In genomic region chr19:18251587-18252369, GRCh38 we compare ENCODE assay signal across 8 cellular contexts. TPM values are rescaled to one million over a fixed set of nuclear protein-coding genes. Genes with fewer than 3 reads are reported as not detected.
DNase-seq lines count a peak whose midpoint lies in the region; ATAC-seq lines count a peak whose summit lies in the region.

No MANE protein-coding gene starts in this region.

- peak; percentile 75 for ATAC-seq in CD4-positive, CD25-positive, alpha-beta regulatory T cell (ENCODE audit: low read depth in 2 of 2)
- peak; percentile 57 for ATAC-seq in esophagus mucosa
- ATAC-seq in naive thymus-derived CD8-positive, alpha-beta T cell: peak; percentile 82 to 89
- ATAC-seq in stimulated activated naive B cell treated with anti-CD40 and anti-IgM and Interleukin-4, amounts not matched to agents 10 μg/mL and 1 μg/mL and 100 μg/mL, for 72 hours (replicated peaks): peak; percentile 79
- ATAC-seq in HG03460 (IDR thresholded peaks at IDR 0.05; ENCODE audit: unreplicated experiment): no peak

- H3K27ac Mint-ChIP-seq in CD4-positive, CD25-positive, alpha-beta regulatory T cell: peak overlapping the region in 2 of 3 donors; percentile 11 to 71
- H3K27ac Mint-ChIP-seq in naive thymus-derived CD8-positive, alpha-beta T cell: peak overlapping the region in 1 of 10 donors; percentile 54
- peak overlapping the region; percentile 63 for H3K27ac Mint-ChIP-seq in stimulated activated naive B cell treated with anti-CD40 and anti-IgM and Interleukin-4, amounts not matched to agents 10 μg/mL and 1 μg/mL and 100 μg/mL, for 72 hours

- no peaks in the 10 kb centered on the region for H3K27me3 ChIP-seq in CD4-positive, CD25-positive, alpha-beta regulatory T cell (ENCODE audit: control insufficient read depth, insufficient read depth, low read length)
- peaks cover 39% of the 10 kb centered on the region for H3K27me3 ChIP-seq in NT2/D1 (ENCODE audit: insufficient read depth, insufficient read length)

- POLR2A ChIA-PET in naive thymus-derived CD8-positive, alpha-beta T cell (lab: Charles Lee): interaction anchor here (0.5 to 5.9 kb wide), 7 partner anchors 12 to 90 kb away, joined by 3 to 44 read pairs (median 4); partner anchors contain the start of genes JUND and MPV17L2

- H3K4me3 ChIP-seq in CD4-positive, CD25-positive, alpha-beta regulatory T cell (ENCODE audit: low read depth, low read length): no peak overlapping the region
- no peak overlapping the region for H3K4me3 ChIP-seq in NT2/D1 (ENCODE audit: insufficient read length, low read depth)

- no peak overlapping the region for H3K27ac ChIP-seq in CD4-positive, CD25-positive, alpha-beta regulatory T cell (ENCODE audit: insufficient read depth, low read length, poor library complexity, severe bottlenecking)

- H3K9me3 ChIP-seq in CD4-positive, CD25-positive, alpha-beta regulatory T cell (ENCODE audit: control insufficient read depth in 2 of 2, low read length in 2 of 2): no peaks in the 10 kb centered on the region
- H3K9me3 ChIP-seq in NT2/D1 (ENCODE audit: insufficient read depth, low read length): peaks cover 5% of the 10 kb centered on the region; the same call in 1 of the 2 replicates

- peaks cover 0 to 7% (median 6%) of the 10 kb centered on the region in 4 donors for H3K4me1 Mint-ChIP-seq in CD4-positive, CD25-positive, alpha-beta regulatory T cell
- H3K4me1 Mint-ChIP-seq in naive thymus-derived CD8-positive, alpha-beta T cell: peaks cover 4 to 20% (median 13%) of the 10 kb centered on the region in 4 donors
- peaks cover 26 to 38% of the 10 kb centered on the region in 2 donors for H3K4me1 Mint-ChIP-seq in stimulated activated naive B cell treated with anti-CD40 and anti-IgM and Interleukin-4, amounts not matched to agents 10 μg/mL and 1 μg/mL and 100 μg/mL, for 72 hours

- no peaks in the 10 kb centered on the region for H3K36me3 Mint-ChIP-seq in CD4-positive, CD25-positive, alpha-beta regulatory T cell
- H3K36me3 Mint-ChIP-seq in naive thymus-derived CD8-positive, alpha-beta T cell: no peaks in the 10 kb centered on the region
- no peaks in the 10 kb centered on the region for H3K36me3 Mint-ChIP-seq in stimulated activated naive B cell treated with anti-CD40 and anti-IgM and Interleukin-4, amounts not matched to agents 10 μg/mL and 1 μg/mL and 100 μg/mL, for 72 hours

- H3K27me3 Mint-ChIP-seq in CD4-positive, CD25-positive, alpha-beta regulatory T cell: peaks cover 23% of the 10 kb centered on the region
- peaks cover 16 to 43% (median 27%) of the 10 kb centered on the region in 5 donors for H3K27me3 Mint-ChIP-seq in naive thymus-derived CD8-positive, alpha-beta T cell
- peaks cover 24 to 47% of the 10 kb centered on the region in 2 donors for H3K27me3 Mint-ChIP-seq in stimulated activated naive B cell treated with anti-CD40 and anti-IgM and Interleukin-4, amounts not matched to agents 10 μg/mL and 1 μg/mL and 100 μg/mL, for 72 hours

- peaks cover 0 to 2% (median 0%) of the 10 kb centered on the region in 7 donors for H3K9me3 Mint-ChIP-seq in CD4-positive, CD25-positive, alpha-beta regulatory T cell
- no peaks in the 10 kb centered on the region for H3K9me3 Mint-ChIP-seq in naive thymus-derived CD8-positive, alpha-beta T cell
- no peaks in the 10 kb centered on the region for H3K9me3 Mint-ChIP-seq in stimulated activated naive B cell treated with anti-CD40 and anti-IgM and Interleukin-4, amounts not matched to agents 10 μg/mL and 1 μg/mL and 100 μg/mL, for 72 hours

- peak overlapping the region; percentile 23 for H3K9ac ChIP-seq in NT2/D1 (ENCODE audit: insufficient read length, low read depth)

- DNase-seq in CD4-positive, CD25-positive, alpha-beta regulatory T cell: peak; percentile 64 to 81 (median 78)
- DNase-seq in HPDE6-E6E7 (ENCODE audit: extremely low spot score): peak; percentile 62
- peak; percentile 70 for DNase-seq in NT2/D1 (ENCODE audit: low read depth, low spot score)
- DNase-seq in activated CD8-positive, alpha-beta memory T cell treated with anti-CD3 and anti-CD28 coated beads, Interleukin-2, amount 50 U/mL, for 4 hours: peak; percentile 83
- peak; percentile 65 to 89 (median 80) for DNase-seq in naive thymus-derived CD8-positive, alpha-beta T cell
- peak; percentile 63 for DNase-seq in stimulated activated naive B cell treated with anti-CD40 and anti-IgM and Interleukin-4, amounts not matched to agents 10 μg/mL and 1 μg/mL and 100 μg/mL, for 72 hours

- H3K4me3 Mint-ChIP-seq in CD4-positive, CD25-positive, alpha-beta regulatory T cell: no peak overlapping the region
- peak overlapping the region in 1 of 10 donors; percentile 29 for H3K4me3 Mint-ChIP-seq in naive thymus-derived CD8-positive, alpha-beta T cell
- peak overlapping the region in 1 of 2 donors; percentile 59 for H3K4me3 Mint-ChIP-seq in stimulated activated naive B cell treated with anti-CD40 and anti-IgM and Interleukin-4, amounts not matched to agents 10 μg/mL and 1 μg/mL and 100 μg/mL, for 72 hours

- H3K36me3 ChIP-seq in CD4-positive, CD25-positive, alpha-beta regulatory T cell (ENCODE audit: control insufficient read depth, insufficient read depth, low read length): no peaks in the 10 kb centered on the region
- no peaks in the 10 kb centered on the region for H3K36me3 ChIP-seq in NT2/D1 (ENCODE audit: insufficient read depth, insufficient read length, low read length)

- H3K4me1 ChIP-seq in CD4-positive, CD25-positive, alpha-beta regulatory T cell (ENCODE audit: control insufficient read depth, insufficient read depth, low read length, poor library complexity, severe bottlenecking): no peaks in the 10 kb centered on the region
- peaks cover 12% of the 10 kb centered on the region for H3K4me1 ChIP-seq in NT2/D1 (ENCODE audit: insufficient read depth, insufficient read length)

RNA-seq across cellular contexts. Expression of gene IQCN, which starts 22.5 kb away (rescaled TPM):
- total RNA-seq in CD4-positive, CD25-positive, alpha-beta regulatory T cell: 26.5 TPM
- polyA plus RNA-seq in CD4-positive, CD25-positive, alpha-beta regulatory T cell: under 1 TPM in 3 of 4 donors, not detected in 1; 0.03 to 0.28 (median 0.16) TPM
- 0.56 TPM for total RNA-seq in esophagus mucosa
- 1 to 10 TPM; 7.4 to 8.4 TPM for total RNA-seq in naive thymus-derived CD8-positive, alpha-beta T cell
- polyA plus RNA-seq in naive thymus-derived CD8-positive, alpha-beta T cell: under 1 TPM in 2 of 3 donors, not detected in 1; 0.06 to 0.15 TPM

RNA-seq across cellular contexts. Expression of gene PDE4C, which starts 25.5 kb away (rescaled TPM):
- not detected for total RNA-seq in CD4-positive, CD25-positive, alpha-beta regulatory T cell
- not detected for polyA plus RNA-seq in CD4-positive, CD25-positive, alpha-beta regulatory T cell
- total RNA-seq in esophagus mucosa: 0.16 TPM
- total RNA-seq in naive thymus-derived CD8-positive, alpha-beta T cell: not detected
- not detected for polyA plus RNA-seq in naive thymus-derived CD8-positive, alpha-beta T cell

RNA-seq across cellular contexts. Expression of gene JUND, which starts 29.6 kb away (rescaled TPM):
- 1,564 TPM for total RNA-seq in CD4-positive, CD25-positive, alpha-beta regulatory T cell
- 10 to 100 TPM; 30.7 to 85.9 (median 58.8) TPM for polyA plus RNA-seq in CD4-positive, CD25-positive, alpha-beta regulatory T cell
- total RNA-seq in esophagus mucosa: 61.5 TPM
- 100 to 1,000 TPM; 181 to 189 TPM for total RNA-seq in naive thymus-derived CD8-positive, alpha-beta T cell
- 100 to 1,000 TPM in 1 of 3 donors, 10 to 100 TPM in 2; 43.3 to 169 (median 69.1) TPM for polyA plus RNA-seq in naive thymus-derived CD8-positive, alpha-beta T cell

RNA-seq across cellular contexts. Expression of gene RAB3A, which starts 47.9 kb away (rescaled TPM):
- 5.1 TPM for total RNA-seq in CD4-positive, CD25-positive, alpha-beta regulatory T cell
- 1 to 10 TPM in 2 of 4 donors, under 1 TPM in 2; 0.87 to 1.6 (median 1.2) TPM for polyA plus RNA-seq in CD4-positive, CD25-positive, alpha-beta regulatory T cell
- 1.1 TPM for total RNA-seq in esophagus mucosa
- total RNA-seq in naive thymus-derived CD8-positive, alpha-beta T cell: 1 to 10 TPM; 2.9 to 3.8 TPM
- 1 to 10 TPM; 1.3 to 2.3 (median 1.8) TPM for polyA plus RNA-seq in naive thymus-derived CD8-positive, alpha-beta T cell

RNA-seq across cellular contexts. Expression of gene MPV17L2, which starts 58.8 kb away (rescaled TPM):
- 5.5 TPM for total RNA-seq in CD4-positive, CD25-positive, alpha-beta regulatory T cell
- polyA plus RNA-seq in CD4-positive, CD25-positive, alpha-beta regulatory T cell: 10 to 100 TPM; 11.3 to 20.8 (median 13.9) TPM
- total RNA-seq in esophagus mucosa: 6.8 TPM
- total RNA-seq in naive thymus-derived CD8-positive, alpha-beta T cell: 1 to 10 TPM; 5.8 to 7.0 TPM
- polyA plus RNA-seq in naive thymus-derived CD8-positive, alpha-beta T cell: 10 to 100 TPM in 1 of 3 donors, 1 to 10 TPM in 2; 5.1 to 12.2 (median 9.4) TPM
